In the genomic region with DNA sequence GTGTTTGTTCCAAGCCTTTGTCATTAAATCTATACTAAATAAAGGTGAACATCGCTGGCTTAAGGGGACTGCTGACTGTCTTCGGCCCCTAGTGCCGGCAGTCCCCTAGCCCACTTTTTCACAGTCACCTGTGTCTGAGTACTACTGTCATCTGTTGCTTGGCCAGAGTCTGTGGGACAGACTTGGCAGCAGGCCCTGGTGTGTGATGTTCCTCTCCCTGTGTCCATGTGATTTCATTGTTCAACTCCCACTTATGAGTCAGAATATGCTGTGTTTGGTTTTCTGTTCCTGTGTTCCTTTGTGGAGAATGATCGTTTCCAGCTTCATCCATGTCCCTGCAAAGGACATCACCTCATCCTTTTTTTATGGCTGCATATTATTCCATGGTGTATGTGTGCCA, we compare ENCODE assay signal across 19 cellular contexts.
"Had no signal": no experiment of that assay in that cellular context is flagged by ENCODE, and none has a peak within 500 bp of the region (broad histone marks: within the 10 kb centered on the region; RNA-seq: fewer than 3 reads in every experiment).

No MANE protein-coding gene starts in this region.

- FAIRE-seq: islet of Langerhans had no signal

- H3K36me3 ChIP-seq: neutrophil, tibial nerve had no signal

- DNase-seq: activated CD4-positive, alpha-beta memory T cell treated with anti-CD3 and anti-CD28 coated beads for 36 hours; activated CD4-positive, alpha-beta T cell treated with anti-CD3 and anti-CD28 coated beads for 36 hours; activated CD8-positive, alpha-beta memory T cell treated with anti-CD3 and anti-CD28 coated beads, Interleukin-2, amount 10 ng/mL, durations not matched to agents 7 days and 5 days; activated effector memory CD4-positive, alpha-beta T cell treated with Interleukin-2 at 50 U/mL for 16 hours; activated naive CD4-positive, alpha-beta T cell treated with anti-CD3 and anti-CD28 coated beads, Interleukin-2, amount 50 U/mL, for 16 hours; activated T-cell treated with anti-CD3 and anti-CD28 coated beads, Interleukin-2, amount 50 U/mL, for 24 hours; central memory CD4-positive, alpha-beta T cell; cortex of kidney; effector CD8-positive, alpha-beta T cell; naive thymus-derived CD8-positive, alpha-beta T cell; stimulated activated CD4-positive, alpha-beta T cell treated with anti-CD3 and anti-CD28 coated beads, Interleukin-15, amount 100 ng/mL, for 24 hours; stimulated activated CD4-positive, alpha-beta T cell treated with anti-CD3 and anti-CD28 coated beads, Interleukin-4, amount 100 ng/mL, for 1 hour; stimulated activated naive CD4-positive, alpha-beta T cell had no signal

- H3K27me3 ChIP-seq: tibial nerve had no signal

- H3K27ac ChIP-seq: epithelial cell of prostate, neutrophil, parathyroid adenoma, skin epidermis, tibial nerve had no signal

- H3K4me3 ChIP-seq: skin epidermis, tibial nerve had no signal
